ENCODE assay signal across 1 cellular context in the genomic region with DNA sequence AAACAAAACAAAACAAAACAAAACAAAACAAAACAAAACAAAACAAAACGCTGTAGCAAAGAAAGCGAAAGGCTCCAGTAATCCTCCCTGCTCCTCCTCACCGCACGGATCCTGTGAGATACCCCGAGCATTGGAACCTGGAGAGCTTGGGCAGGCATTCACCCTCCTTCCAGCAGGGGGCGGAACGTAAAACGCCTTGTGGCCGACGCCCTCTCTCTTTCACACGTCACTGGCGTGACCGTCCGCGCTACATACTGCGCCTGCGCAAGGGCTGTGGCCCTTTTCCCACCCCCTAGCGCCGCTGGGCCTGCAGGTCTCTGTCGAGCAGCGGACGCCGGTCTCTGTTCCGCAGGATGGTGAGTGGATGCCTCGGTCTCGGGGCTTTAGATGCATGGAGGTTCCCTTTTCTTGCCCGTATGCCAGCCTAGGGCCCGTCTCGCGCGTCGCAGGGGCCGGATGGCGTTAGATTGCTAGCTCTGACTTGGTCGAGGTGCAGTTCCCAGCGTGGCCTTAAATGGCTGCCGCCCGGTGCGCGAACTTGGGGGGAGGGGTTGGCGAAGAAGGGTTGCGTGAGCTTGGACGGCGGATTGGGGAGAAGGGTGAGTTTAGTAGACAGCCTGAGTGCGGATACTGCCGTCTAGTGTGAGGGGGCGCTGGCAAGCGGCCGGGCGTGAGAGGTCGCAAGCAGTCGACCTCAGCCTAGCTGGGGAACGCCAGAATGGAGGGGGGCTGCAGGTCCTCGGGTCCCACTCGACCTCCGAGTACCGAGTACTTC.
TF ChIP-seq lines count a peak whose summit lies in the region.

A gene (plus strand): TSS at position 279 of the 775 bp plus-strand sequence. CDS start 75 bp downstream, at position 354.

TF ChIP-seq in K562, 482 proteins besides CTCF, POLR2A, EP300 and RAD21 (continued from another document and continues in another):
- TF ChIP-seq, protein P1, sequence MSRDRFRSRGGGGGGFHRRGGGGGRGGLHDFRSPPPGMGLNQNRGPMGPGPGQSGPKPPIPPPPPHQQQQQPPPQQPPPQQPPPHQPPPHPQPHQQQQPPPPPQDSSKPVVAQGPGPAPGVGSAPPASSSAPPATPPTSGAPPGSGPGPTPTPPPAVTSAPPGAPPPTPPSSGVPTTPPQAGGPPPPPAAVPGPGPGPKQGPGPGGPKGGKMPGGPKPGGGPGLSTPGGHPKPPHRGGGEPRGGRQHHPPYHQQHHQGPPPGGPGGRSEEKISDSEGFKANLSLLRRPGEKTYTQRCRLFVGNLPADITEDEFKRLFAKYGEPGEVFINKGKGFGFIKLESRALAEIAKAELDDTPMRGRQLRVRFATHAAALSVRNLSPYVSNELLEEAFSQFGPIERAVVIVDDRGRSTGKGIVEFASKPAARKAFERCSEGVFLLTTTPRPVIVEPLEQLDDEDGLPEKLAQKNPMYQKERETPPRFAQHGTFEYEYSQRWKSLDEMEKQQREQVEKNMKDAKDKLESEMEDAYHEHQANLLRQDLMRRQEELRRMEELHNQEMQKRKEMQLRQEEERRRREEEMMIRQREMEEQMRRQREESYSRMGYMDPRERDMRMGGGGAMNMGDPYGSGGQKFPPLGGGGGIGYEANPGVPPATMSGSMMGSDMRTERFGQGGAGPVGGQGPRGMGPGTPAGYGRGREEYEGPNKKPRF (IDR thresholded peaks at IDR 0.05; ENCODE audit: low read depth, low read length) = no peak
- TF ChIP-seq ZNF311 (CRISPR knock-in tag; IDR thresholded peaks at IDR 0.05) = no peak
- peak; percentile 100 for TF ChIP-seq TAF7 (tag; IDR thresholded peaks at IDR 0.05)
- 0 out of 2 replicates have a peak, but pooled peaks have one; percentile 33 for TF ChIP-seq KHSRP (IDR thresholded peaks at IDR 0.05)
- peak; percentile 99 for TF ChIP-seq RBBP5 (IDR thresholded peaks at IDR 0.05; ENCODE audit: borderline replicate concordance, insufficient read depth, low read length, poor library complexity, severe bottlenecking)
- TF ChIP-seq L3MBTL2 (IDR thresholded peaks at IDR 0.05) = peak; percentile 89
- no peak for TF ChIP-seq ARID2 (IDR thresholded peaks at IDR 0.05)
- no peak; the same call in 1 of the 2 replicates for TF ChIP-seq PHB2 (IDR thresholded peaks at IDR 0.05; ENCODE audit: low read depth)
- TF ChIP-seq ZEB2 (IDR thresholded peaks at IDR 0.05) = no peak
- peak; percentile 83 for TF ChIP-seq KLF6 (CRISPR knock-in tag; IDR thresholded peaks at IDR 0.05; ENCODE audit: borderline replicate concordance)
- TF ChIP-seq, protein P2, sequence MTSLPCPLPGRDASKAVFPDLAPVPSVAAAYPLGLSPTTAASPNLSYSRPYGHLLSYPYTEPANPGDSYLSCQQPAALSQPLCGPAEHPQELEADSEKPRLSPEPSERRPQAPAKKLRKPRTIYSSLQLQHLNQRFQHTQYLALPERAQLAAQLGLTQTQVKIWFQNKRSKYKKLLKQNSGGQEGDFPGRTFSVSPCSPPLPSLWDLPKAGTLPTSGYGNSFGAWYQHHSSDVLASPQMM (CRISPR knock-in tag; IDR thresholded peaks at IDR 0.05) = no peak
- peak; percentile 44 for TF ChIP-seq ZNF12 (CRISPR knock-in tag; IDR thresholded peaks at IDR 0.05)
- TF ChIP-seq SUPT5H (IDR thresholded peaks at IDR 0.05) = peak; percentile 100
- TF ChIP-seq ZSCAN29 (IDR thresholded peaks at IDR 0.05) = peak; percentile 82
- peak; percentile 84 to 90 for TF ChIP-seq MAZ (CRISPR knock-in tag; conservative IDR thresholded peaks at IDR 0.05 in 1 of 2, IDR thresholded peaks at IDR 0.05 in 1 of 2)
- TF ChIP-seq NCOA4 (IDR thresholded peaks at IDR 0.05; ENCODE audit: partially characterized antibody) = no peak
- peak; percentile 98 for TF ChIP-seq TBP (optimal IDR thresholded peaks at IDR 0.05; ENCODE audit: low read depth, low read length)
- peak; percentile 93; the same call in 1 of the 2 replicates for TF ChIP-seq GATAD2A (IDR thresholded peaks at IDR 0.05)
- TF ChIP-seq ZNF445 (CRISPR knock-in tag; IDR thresholded peaks at IDR 0.05; ENCODE audit: low read depth) = no peak
- TF ChIP-seq, protein P3, sequence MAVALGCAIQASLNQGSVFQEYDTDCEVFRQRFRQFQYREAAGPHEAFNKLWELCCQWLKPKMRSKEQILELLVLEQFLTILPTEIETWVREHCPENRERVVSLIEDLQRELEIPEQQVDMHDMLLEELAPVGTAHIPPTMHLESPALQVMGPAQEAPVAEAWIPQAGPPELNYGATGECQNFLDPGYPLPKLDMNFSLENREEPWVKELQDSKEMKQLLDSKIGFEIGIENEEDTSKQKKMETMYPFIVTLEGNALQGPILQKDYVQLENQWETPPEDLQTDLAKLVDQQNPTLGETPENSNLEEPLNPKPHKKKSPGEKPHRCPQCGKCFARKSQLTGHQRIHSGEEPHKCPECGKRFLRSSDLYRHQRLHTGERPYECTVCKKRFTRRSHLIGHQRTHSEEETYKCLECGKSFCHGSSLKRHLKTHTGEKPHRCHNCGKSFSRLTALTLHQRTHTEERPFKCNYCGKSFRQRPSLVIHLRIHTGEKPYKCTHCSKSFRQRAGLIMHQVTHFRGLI (CRISPR knock-in tag; IDR thresholded peaks at IDR 0.05) = no peak
- TF ChIP-seq, protein P4, sequence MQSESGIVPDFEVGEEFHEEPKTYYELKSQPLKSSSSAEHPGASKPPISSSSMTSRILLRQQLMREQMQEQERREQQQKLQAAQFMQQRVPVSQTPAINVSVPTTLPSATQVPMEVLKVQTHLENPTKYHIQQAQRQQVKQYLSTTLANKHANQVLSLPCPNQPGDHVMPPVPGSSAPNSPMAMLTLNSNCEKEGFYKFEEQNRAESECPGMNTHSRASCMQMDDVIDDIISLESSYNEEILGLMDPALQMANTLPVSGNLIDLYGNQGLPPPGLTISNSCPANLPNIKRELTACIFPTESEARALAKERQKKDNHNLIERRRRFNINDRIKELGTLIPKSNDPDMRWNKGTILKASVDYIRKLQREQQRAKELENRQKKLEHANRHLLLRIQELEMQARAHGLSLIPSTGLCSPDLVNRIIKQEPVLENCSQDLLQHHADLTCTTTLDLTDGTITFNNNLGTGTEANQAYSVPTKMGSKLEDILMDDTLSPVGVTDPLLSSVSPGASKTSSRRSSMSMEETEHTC (IDR thresholded peaks at IDR 0.05) = no peak
- TF ChIP-seq, protein P5, sequence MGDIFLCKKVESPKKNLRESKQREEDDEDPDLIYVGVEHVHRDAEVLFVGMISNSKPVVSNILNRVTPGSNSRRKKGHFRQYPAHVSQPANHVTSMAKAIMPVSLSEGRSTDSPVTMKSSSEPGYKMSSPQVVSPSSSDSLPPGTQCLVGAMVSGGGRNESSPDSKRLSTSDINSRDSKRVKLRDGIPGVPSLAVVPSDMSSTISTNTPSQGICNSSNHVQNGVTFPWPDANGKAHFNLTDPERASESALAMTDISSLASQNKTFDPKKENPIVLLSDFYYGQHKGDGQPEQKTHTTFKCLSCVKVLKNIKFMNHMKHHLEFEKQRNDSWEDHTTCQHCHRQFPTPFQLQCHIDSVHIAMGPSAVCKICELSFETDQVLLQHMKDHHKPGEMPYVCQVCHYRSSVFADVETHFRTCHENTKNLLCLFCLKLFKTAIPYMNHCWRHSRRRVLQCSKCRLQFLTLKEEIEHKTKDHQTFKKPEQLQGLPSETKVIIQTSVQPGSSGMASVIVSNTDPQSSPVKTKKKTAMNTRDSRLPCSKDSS (IDR thresholded peaks at IDR 0.05; ENCODE audit: low read depth, partially characterized antibody) = no peak
- TF ChIP-seq, protein P6, sequence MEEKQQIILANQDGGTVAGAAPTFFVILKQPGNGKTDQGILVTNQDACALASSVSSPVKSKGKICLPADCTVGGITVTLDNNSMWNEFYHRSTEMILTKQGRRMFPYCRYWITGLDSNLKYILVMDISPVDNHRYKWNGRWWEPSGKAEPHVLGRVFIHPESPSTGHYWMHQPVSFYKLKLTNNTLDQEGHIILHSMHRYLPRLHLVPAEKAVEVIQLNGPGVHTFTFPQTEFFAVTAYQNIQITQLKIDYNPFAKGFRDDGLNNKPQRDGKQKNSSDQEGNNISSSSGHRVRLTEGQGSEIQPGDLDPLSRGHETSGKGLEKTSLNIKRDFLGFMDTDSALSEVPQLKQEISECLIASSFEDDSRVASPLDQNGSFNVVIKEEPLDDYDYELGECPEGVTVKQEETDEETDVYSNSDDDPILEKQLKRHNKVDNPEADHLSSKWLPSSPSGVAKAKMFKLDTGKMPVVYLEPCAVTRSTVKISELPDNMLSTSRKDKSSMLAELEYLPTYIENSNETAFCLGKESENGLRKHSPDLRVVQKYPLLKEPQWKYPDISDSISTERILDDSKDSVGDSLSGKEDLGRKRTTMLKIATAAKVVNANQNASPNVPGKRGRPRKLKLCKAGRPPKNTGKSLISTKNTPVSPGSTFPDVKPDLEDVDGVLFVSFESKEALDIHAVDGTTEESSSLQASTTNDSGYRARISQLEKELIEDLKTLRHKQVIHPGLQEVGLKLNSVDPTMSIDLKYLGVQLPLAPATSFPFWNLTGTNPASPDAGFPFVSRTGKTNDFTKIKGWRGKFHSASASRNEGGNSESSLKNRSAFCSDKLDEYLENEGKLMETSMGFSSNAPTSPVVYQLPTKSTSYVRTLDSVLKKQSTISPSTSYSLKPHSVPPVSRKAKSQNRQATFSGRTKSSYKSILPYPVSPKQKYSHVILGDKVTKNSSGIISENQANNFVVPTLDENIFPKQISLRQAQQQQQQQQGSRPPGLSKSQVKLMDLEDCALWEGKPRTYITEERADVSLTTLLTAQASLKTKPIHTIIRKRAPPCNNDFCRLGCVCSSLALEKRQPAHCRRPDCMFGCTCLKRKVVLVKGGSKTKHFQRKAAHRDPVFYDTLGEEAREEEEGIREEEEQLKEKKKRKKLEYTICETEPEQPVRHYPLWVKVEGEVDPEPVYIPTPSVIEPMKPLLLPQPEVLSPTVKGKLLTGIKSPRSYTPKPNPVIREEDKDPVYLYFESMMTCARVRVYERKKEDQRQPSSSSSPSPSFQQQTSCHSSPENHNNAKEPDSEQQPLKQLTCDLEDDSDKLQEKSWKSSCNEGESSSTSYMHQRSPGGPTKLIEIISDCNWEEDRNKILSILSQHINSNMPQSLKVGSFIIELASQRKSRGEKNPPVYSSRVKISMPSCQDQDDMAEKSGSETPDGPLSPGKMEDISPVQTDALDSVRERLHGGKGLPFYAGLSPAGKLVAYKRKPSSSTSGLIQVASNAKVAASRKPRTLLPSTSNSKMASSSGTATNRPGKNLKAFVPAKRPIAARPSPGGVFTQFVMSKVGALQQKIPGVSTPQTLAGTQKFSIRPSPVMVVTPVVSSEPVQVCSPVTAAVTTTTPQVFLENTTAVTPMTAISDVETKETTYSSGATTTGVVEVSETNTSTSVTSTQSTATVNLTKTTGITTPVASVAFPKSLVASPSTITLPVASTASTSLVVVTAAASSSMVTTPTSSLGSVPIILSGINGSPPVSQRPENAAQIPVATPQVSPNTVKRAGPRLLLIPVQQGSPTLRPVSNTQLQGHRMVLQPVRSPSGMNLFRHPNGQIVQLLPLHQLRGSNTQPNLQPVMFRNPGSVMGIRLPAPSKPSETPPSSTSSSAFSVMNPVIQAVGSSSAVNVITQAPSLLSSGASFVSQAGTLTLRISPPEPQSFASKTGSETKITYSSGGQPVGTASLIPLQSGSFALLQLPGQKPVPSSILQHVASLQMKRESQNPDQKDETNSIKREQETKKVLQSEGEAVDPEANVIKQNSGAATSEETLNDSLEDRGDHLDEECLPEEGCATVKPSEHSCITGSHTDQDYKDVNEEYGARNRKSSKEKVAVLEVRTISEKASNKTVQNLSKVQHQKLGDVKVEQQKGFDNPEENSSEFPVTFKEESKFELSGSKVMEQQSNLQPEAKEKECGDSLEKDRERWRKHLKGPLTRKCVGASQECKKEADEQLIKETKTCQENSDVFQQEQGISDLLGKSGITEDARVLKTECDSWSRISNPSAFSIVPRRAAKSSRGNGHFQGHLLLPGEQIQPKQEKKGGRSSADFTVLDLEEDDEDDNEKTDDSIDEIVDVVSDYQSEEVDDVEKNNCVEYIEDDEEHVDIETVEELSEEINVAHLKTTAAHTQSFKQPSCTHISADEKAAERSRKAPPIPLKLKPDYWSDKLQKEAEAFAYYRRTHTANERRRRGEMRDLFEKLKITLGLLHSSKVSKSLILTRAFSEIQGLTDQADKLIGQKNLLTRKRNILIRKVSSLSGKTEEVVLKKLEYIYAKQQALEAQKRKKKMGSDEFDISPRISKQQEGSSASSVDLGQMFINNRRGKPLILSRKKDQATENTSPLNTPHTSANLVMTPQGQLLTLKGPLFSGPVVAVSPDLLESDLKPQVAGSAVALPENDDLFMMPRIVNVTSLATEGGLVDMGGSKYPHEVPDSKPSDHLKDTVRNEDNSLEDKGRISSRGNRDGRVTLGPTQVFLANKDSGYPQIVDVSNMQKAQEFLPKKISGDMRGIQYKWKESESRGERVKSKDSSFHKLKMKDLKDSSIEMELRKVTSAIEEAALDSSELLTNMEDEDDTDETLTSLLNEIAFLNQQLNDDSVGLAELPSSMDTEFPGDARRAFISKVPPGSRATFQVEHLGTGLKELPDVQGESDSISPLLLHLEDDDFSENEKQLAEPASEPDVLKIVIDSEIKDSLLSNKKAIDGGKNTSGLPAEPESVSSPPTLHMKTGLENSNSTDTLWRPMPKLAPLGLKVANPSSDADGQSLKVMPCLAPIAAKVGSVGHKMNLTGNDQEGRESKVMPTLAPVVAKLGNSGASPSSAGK (IDR thresholded peaks at IDR 0.05) = peak; percentile 85
- no peak for TF ChIP-seq ZNF212 (CRISPR knock-in tag; IDR thresholded peaks at IDR 0.05)
- TF ChIP-seq, protein P7, sequence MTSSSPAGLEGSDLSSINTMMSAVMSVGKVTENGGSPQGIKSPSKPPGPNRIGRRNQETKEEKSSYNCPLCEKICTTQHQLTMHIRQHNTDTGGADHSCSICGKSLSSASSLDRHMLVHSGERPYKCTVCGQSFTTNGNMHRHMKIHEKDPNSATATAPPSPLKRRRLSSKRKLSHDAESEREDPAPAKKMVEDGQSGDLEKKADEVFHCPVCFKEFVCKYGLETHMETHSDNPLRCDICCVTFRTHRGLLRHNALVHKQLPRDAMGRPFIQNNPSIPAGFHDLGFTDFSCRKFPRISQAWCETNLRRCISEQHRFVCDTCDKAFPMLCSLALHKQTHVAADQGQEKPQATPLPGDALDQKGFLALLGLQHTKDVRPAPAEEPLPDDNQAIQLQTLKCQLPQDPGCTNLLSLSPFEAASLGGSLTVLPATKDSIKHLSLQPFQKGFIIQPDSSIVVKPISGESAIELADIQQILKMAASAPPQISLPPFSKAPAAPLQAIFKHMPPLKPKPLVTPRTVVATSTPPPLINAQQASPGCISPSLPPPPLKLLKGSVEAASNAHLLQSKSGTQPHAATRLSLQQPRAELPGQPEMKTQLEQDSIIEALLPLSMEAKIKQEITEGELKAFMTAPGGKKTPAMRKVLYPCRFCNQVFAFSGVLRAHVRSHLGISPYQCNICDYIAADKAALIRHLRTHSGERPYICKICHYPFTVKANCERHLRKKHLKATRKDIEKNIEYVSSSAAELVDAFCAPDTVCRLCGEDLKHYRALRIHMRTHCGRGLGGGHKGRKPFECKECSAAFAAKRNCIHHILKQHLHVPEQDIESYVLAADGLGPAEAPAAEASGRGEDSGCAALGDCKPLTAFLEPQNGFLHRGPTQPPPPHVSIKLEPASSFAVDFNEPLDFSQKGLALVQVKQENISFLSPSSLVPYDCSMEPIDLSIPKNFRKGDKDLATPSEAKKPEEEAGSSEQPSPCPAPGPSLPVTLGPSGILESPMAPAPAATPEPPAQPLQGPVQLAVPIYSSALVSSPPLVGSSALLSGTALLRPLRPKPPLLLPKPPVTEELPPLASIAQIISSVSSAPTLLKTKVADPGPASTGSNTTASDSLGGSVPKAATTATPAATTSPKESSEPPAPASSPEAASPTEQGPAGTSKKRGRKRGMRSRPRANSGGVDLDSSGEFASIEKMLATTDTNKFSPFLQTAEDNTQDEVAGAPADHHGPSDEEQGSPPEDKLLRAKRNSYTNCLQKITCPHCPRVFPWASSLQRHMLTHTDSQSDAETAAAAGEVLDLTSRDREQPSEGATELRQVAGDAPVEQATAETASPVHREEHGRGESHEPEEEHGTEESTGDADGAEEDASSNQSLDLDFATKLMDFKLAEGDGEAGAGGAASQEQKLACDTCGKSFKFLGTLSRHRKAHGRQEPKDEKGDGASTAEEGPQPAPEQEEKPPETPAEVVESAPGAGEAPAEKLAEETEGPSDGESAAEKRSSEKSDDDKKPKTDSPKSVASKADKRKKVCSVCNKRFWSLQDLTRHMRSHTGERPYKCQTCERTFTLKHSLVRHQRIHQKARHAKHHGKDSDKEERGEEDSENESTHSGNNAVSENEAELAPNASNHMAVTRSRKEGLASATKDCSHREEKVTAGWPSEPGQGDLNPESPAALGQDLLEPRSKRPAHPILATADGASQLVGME (CRISPR knock-in tag; IDR thresholded peaks at IDR 0.05) = no peak
- TF ChIP-seq ELF2 (CRISPR knock-in tag; IDR thresholded peaks at IDR 0.05) = peak; percentile 13; the same call in 1 of the 2 replicates
